9 cellular contexts compared by ENCODE assay signal in genomic region chr16:31301708-31302400, GRCh38. TPM values are rescaled to one million over a fixed set of nuclear protein-coding genes. Genes with fewer than 3 reads are reported as not detected.
A peak's percentile ranks its signal among the peaks of the same experiment; 100 is the strongest.
DNase-seq lines count a peak whose midpoint lies in the region; ATAC-seq and TF ChIP-seq lines count a peak whose summit lies in the region.
"Had no signal": no experiment of that assay in that cellular context is flagged by ENCODE, and none has a peak within 500 bp of the region (broad histone marks: within the 10 kb centered on the region; RNA-seq: fewer than 3 reads in every experiment).

No MANE protein-coding gene starts in this region.

- no peak overlapping the region for H3K9ac ChIP-seq in endodermal cell (ENCODE audit: extremely low read depth, low read length, poor library complexity, severe bottlenecking)

- H3K27ac ChIP-seq in endodermal cell (ENCODE audit: low read depth, low read length) (no peak overlapping the region), uterus (no peak overlapping the region), brain microvascular endothelial cell (no peak overlapping the region)

- no peak for TF ChIP-seq POLR2A in uterus (IDR thresholded peaks at IDR 0.05)

- H3K9me3 Mint-ChIP-seq in IgD-negative memory B cell (no peaks in the 10 kb centered on the region), endodermal cell (no peaks in the 10 kb centered on the region)
- no peaks in the 10 kb centered on the region for H3K9me3 Mint-ChIP-seq in activated T-helper 17 cell treated with anti-CD3 and anti-CD28 coated beads, Interleukin-2, amount 50 U/mL, for 72 hours

- H3K4me1 Mint-ChIP-seq in IgD-negative memory B cell (peaks cover 18 to 21% (median 18%) of the 10 kb centered on the region in 3 donors), endodermal cell (no peaks in the 10 kb centered on the region)
- no peaks in the 10 kb centered on the region for H3K4me1 Mint-ChIP-seq in activated T-helper 17 cell treated with anti-CD3 and anti-CD28 coated beads, Interleukin-2, amount 50 U/mL, for 72 hours

- intact Hi-C loops in uterus (cut with DNase I; ENCODE audit: low total_unique reads), result no loop called here

- H3K9me3 ChIP-seq in endodermal cell (ENCODE audit: control insufficient read depth, low read length) (no peaks in the 10 kb centered on the region), uterus (no peaks in the 10 kb centered on the region)

- peak overlapping the region in 1 of 4 donors; percentile 59 for H3K4me3 Mint-ChIP-seq in IgD-negative memory B cell
- no peak overlapping the region for H3K4me3 Mint-ChIP-seq in activated T-helper 17 cell treated with anti-CD3 and anti-CD28 coated beads, Interleukin-2, amount 50 U/mL, for 72 hours
- H3K4me3 Mint-ChIP-seq in endodermal cell, result no peak overlapping the region

- ATAC-seq in activated T-helper 17 cell treated with anti-CD3 and anti-CD28 coated beads, Interleukin-2, amount 50 U/mL, for 72 hours (replicated peaks), result peak; percentile 40
- ATAC-seq in GM18511 (IDR thresholded peaks at IDR 0.05; ENCODE audit: unreplicated experiment), result no peak

- H3K27ac Mint-ChIP-seq in IgD-negative memory B cell (peak overlapping the region in 2 of 3 donors; percentile 19 to 85), endodermal cell (no peak overlapping the region)
- H3K27ac Mint-ChIP-seq in activated T-helper 17 cell treated with anti-CD3 and anti-CD28 coated beads, Interleukin-2, amount 50 U/mL, for 72 hours, result peak overlapping the region; percentile 46

- H3K36me3 Mint-ChIP-seq in IgD-negative memory B cell (peaks cover 3% of the 10 kb centered on the region), endodermal cell (ENCODE audit: low read depth) (no peaks in the 10 kb centered on the region)
- H3K36me3 Mint-ChIP-seq in activated T-helper 17 cell treated with anti-CD3 and anti-CD28 coated beads, Interleukin-2, amount 50 U/mL, for 72 hours (ENCODE audit: low read depth), result no peaks in the 10 kb centered on the region

- H3K4me1 ChIP-seq in endodermal cell (ENCODE audit: control insufficient read depth, insufficient read depth, low read length) (no peaks in the 10 kb centered on the region), uterus (no peaks in the 10 kb centered on the region)

- no peaks in the 10 kb centered on the region for H3K27me3 ChIP-seq in endodermal cell (ENCODE audit: control insufficient read depth, insufficient read depth, low read length, poor library complexity, severe bottlenecking)
- H3K27me3 ChIP-seq in uterus, result no peaks in the 10 kb centered on the region
- no peaks in the 10 kb centered on the region for H3K27me3 ChIP-seq in brain microvascular endothelial cell (replicated peaks)

- H3K27me3 Mint-ChIP-seq in IgD-negative memory B cell (no peaks in the 10 kb centered on the region), endodermal cell (ENCODE audit: insufficient read depth) (peaks cover 7% of the 10 kb centered on the region)
- peaks cover 19% of the 10 kb centered on the region for H3K27me3 Mint-ChIP-seq in activated T-helper 17 cell treated with anti-CD3 and anti-CD28 coated beads, Interleukin-2, amount 50 U/mL, for 72 hours

- in situ Hi-C loops in brain microvascular endothelial cell (cut with HindIII; ENCODE audit: low pct_ligation_motif_present, low sequenced_read_pairs), result no loop called here

- TF ChIP-seq CTCF in endodermal cell (conservative IDR thresholded peaks at IDR 0.05) (no peak), uterus (IDR thresholded peaks at IDR 0.05) (no peak), brain microvascular endothelial cell (IDR thresholded peaks at IDR 0.05; ENCODE audit: low read depth, low read length, missing control alignments) (no peak)

- WGBS in endodermal cell (ENCODE audit: insufficient coverage in 1 of 2, insufficient read length in 1 of 2), 2 experiments, result 71 to 88% methylated on average over 1 to 3 of the region's 3 CpGs

- H3K36me3 ChIP-seq in endodermal cell (ENCODE audit: control insufficient read depth, insufficient read depth, low read length), result no peaks in the 10 kb centered on the region
- no peaks in the 10 kb centered on the region for H3K36me3 ChIP-seq in uterus
- no peaks in the 10 kb centered on the region for H3K36me3 ChIP-seq in brain microvascular endothelial cell (replicated peaks)

- no peak overlapping the region for H3K4me3 ChIP-seq in endodermal cell (ENCODE audit: low read length)
- H3K4me3 ChIP-seq in uterus, result no peak overlapping the region
- no peak overlapping the region for H3K4me3 ChIP-seq in brain microvascular endothelial cell (ENCODE audit: low read depth, low read length)

- DNase-seq in ELR (ENCODE audit: low read depth), result peak; percentile 9
- DNase-seq in middle frontal gyrus (ENCODE audit: extremely low spot score, low spot score), result peak; percentile 12
- DNase-seq in endodermal cell, result no peak
- DNase-seq in uterus, result no peak
- DNase-seq in brain microvascular endothelial cell, result no peak
- DNase-seq: NCI-H2171 had no signal

RNA-seq across cellular contexts. Expression of gene ITGAM, which starts 42.1 kb away (rescaled TPM):
- polyA plus RNA-seq in IgD-negative memory B cell, result 23.2 TPM
- 1 to 10 TPM; 4.9 to 6.4 TPM for total RNA-seq in activated T-helper 17 cell treated with anti-CD3 and anti-CD28 coated beads, Interleukin-2, amount 50 U/mL, for 72 hours
- total RNA-seq in endodermal cell (under 1 TPM; 0.57 to 0.69 TPM), uterus (1 to 10 TPM; 3.1 to 7.9 (median 5.1) TPM)
- polyA plus RNA-seq in endodermal cell (2013, experiment 1 of 2), result not detected
- polyA plus RNA-seq in endodermal cell (2013, experiment 2 of 2), result 0.25 TPM

RNA-seq across cellular contexts. Expression of gene ITGAX, which starts 53.1 kb away (rescaled TPM):
- polyA plus RNA-seq in IgD-negative memory B cell, result 6.2 TPM
- total RNA-seq in activated T-helper 17 cell treated with anti-CD3 and anti-CD28 coated beads, Interleukin-2, amount 50 U/mL, for 72 hours, result 10 to 100 TPM; 25.5 to 50.4 TPM
- total RNA-seq in endodermal cell, result under 1 TPM in 1 of 2 donors, not detected in 1; 0.22 TPM
- polyA plus RNA-seq in endodermal cell (2013, experiment 1 of 2), result not detected
- polyA plus RNA-seq in endodermal cell (2013, experiment 2 of 2), result not detected
- total RNA-seq in uterus, result 1 to 10 TPM in 3 of 4 donors, not detected in 1; 1.4 to 3.5 (median 2.6) TPM

Comparison
In these comparisons a context has a peak if more than half of its experiments do, and no peak if none do; other contexts are left out.
1. DNase-seq: peak in ELR (single experiment) and middle frontal gyrus (single experiment); none in endodermal cell (single experiment), uterus (0 of 2) and brain microvascular endothelial cell (single experiment).
2. RNA of gene ITGAX, which starts 53.1 kb away (total RNA-seq): 25.5 to 50.4 TPM in activated T-helper 17 cell treated with anti-CD3 and anti-CD28 coated beads, Interleukin-2, amount 50 U/mL, for 72 hours; 1.4 to 3.5 TPM in uterus and 0.22 TPM in endodermal cell; every median in the first group is over 4 times any median in the second.